ENCODE assay signal across 9 cellular contexts in genomic region chr15:58458076-58458475, GRCh38. TPM values are rescaled to one million over a fixed set of nuclear protein-coding genes. Genes with fewer than 3 reads are reported as not detected.
DNase-seq lines count a peak whose midpoint lies in the region; ATAC-seq lines count a peak whose summit lies in the region.
"Had no signal": no experiment of that assay in that cellular context is flagged by ENCODE, and none has a peak within 500 bp of the region (broad histone marks: within the 10 kb centered on the region; RNA-seq: fewer than 3 reads in every experiment).

No MANE protein-coding gene starts in this region.

- peak overlapping the region; percentile 51 for H3K27ac ChIP-seq in right cardiac atrium (ENCODE audit: low read length)

- peaks cover 83% of the 10 kb centered on the region for H3K4me1 Mint-ChIP-seq in activated T-cell treated with anti-CD3 and anti-CD28 coated beads, Interleukin-2, amount 50 U/mL, for 24 hours (ENCODE audit: low read depth)
- peaks cover 96% of the 10 kb centered on the region for H3K4me1 Mint-ChIP-seq in stimulated activated naive CD8-positive, alpha-beta T cell treated with anti-CD3 and anti-CD28 coated beads, Interleukin-15, amount 100 ng/mL, for 72 hours

- peak overlapping the region; percentile 91 for H3K27ac Mint-ChIP-seq in activated T-cell treated with anti-CD3 and anti-CD28 coated beads, Interleukin-2, amount 50 U/mL, for 24 hours
- H3K27ac Mint-ChIP-seq in stimulated activated naive CD8-positive, alpha-beta T cell treated with anti-CD3 and anti-CD28 coated beads, Interleukin-15, amount 100 ng/mL, for 72 hours: peak overlapping the region in 1 of 2 donors; percentile 72

- intact Hi-C loops in right cardiac atrium (cut with DNase I): no loop called here

- 49% methylated on average over 3 of the region's 3 CpGs for WGBS in right cardiac atrium

- DNase-seq in activated T-cell treated with anti-CD3 and anti-CD28 coated beads, Interleukin-2, amount 50 U/mL, for 24 hours: no peak
- DNase-seq in activated T-cell treated with anti-CD3 and anti-CD28 coated beads, Interleukin-2, amount 50 U/mL, for 1 hour: no peak
- peak; percentile 56 for DNase-seq in SKM-1 treated with dmso at 0.1 percent for 144 hours (lab: John Stamatoyannopoulos, UW; ENCODE audit: unreplicated experiment)
- DNase-seq in right cardiac atrium: no peak
- DNase-seq in stimulated activated naive CD8-positive, alpha-beta T cell treated with anti-CD3 and anti-CD28 coated beads, Interleukin-15, amount 100 ng/mL, for 72 hours: no peak
- no peak for DNase-seq in A172 (ENCODE audit: low spot score)
- DNase-seq in hepatic stellate cell (ENCODE audit: low spot score): no peak
- DNase-seq in amniotic stem cell (lab: John Stamatoyannopoulos, UW): no peak
- DNase-seq: NCI-H1417 treated with DMSO at 0.1 percent for 48 hours had no signal

- H3K36me3 Mint-ChIP-seq in activated T-cell treated with anti-CD3 and anti-CD28 coated beads, Interleukin-2, amount 50 U/mL, for 24 hours (ENCODE audit: low read depth): no peaks in the 10 kb centered on the region

- no peaks in the 10 kb centered on the region for H3K9me3 Mint-ChIP-seq in activated T-cell treated with anti-CD3 and anti-CD28 coated beads, Interleukin-2, amount 50 U/mL, for 24 hours
- H3K9me3 Mint-ChIP-seq in stimulated activated naive CD8-positive, alpha-beta T cell treated with anti-CD3 and anti-CD28 coated beads, Interleukin-15, amount 100 ng/mL, for 72 hours: no peaks in the 10 kb centered on the region

- no peaks in the 10 kb centered on the region for H3K9me3 ChIP-seq in right cardiac atrium (ENCODE audit: control insufficient read depth, low read length)

- H3K4me3 ChIP-seq in right cardiac atrium (ENCODE audit: low read length): no peak overlapping the region

- H3K4me1 ChIP-seq in right cardiac atrium (ENCODE audit: control insufficient read depth, insufficient read depth, low read length): peaks cover 2% of the 10 kb centered on the region

- ATAC-seq in right cardiac atrium: peak in 1 of 2 donors; percentile 35
- ATAC-seq in stimulated activated naive CD8-positive, alpha-beta T cell treated with anti-CD3 and anti-CD28 coated beads, Interleukin-15, amount 100 ng/mL, for 72 hours: no peak

- H3K4me3 Mint-ChIP-seq in activated T-cell treated with anti-CD3 and anti-CD28 coated beads, Interleukin-2, amount 50 U/mL, for 24 hours: no peak overlapping the region
- H3K4me3 Mint-ChIP-seq in stimulated activated naive CD8-positive, alpha-beta T cell treated with anti-CD3 and anti-CD28 coated beads, Interleukin-15, amount 100 ng/mL, for 72 hours: peak overlapping the region; percentile 54 to 55

- no peaks in the 10 kb centered on the region for H3K27me3 Mint-ChIP-seq in activated T-cell treated with anti-CD3 and anti-CD28 coated beads, Interleukin-2, amount 50 U/mL, for 24 hours
- no peaks in the 10 kb centered on the region for H3K27me3 Mint-ChIP-seq in stimulated activated naive CD8-positive, alpha-beta T cell treated with anti-CD3 and anti-CD28 coated beads, Interleukin-15, amount 100 ng/mL, for 72 hours

- no peaks in the 10 kb centered on the region for H3K27me3 ChIP-seq in right cardiac atrium (ENCODE audit: control insufficient read depth, insufficient read depth)

RNA-seq across cellular contexts. Expression of gene LIPC, which starts 26.3 kb away (rescaled TPM):
- total RNA-seq in right cardiac atrium: 1 to 10 TPM in 1 of 4 donors, under 1 TPM in 3; 0.77 to 1.1 (median 0.91) TPM
- 0.61 TPM for polyA plus RNA-seq in right cardiac atrium
- total RNA-seq in A172 (2014; rRNA removed; shearing (Covaris generic)): 0.55 TPM in 1 of 2 replicates, not detected in the other
